In genomic region chr5:10332301-10332700, GRCh38 we compare ENCODE assay signal across 15 cellular contexts. TPM values are rescaled to one million over a fixed set of nuclear protein-coding genes. Genes with fewer than 3 reads are reported as not detected.
DNase-seq lines count a peak whose midpoint lies in the region; ATAC-seq and TF ChIP-seq lines count a peak whose summit lies in the region.
"Had no signal": no experiment of that assay in that cellular context is flagged by ENCODE, and none has a peak within 500 bp of the region (broad histone marks: within the 10 kb centered on the region; RNA-seq: fewer than 3 reads in every experiment).

No MANE protein-coding gene starts in this region.

- intact Hi-C loops in MCF 10A (cut with micrococcal nuclease) (no loop called here), mammary epithelial cell (cut with micrococcal nuclease) (no loop called here)

- H3K79me2 ChIP-seq in mammary epithelial cell (ENCODE audit: insufficient read depth, low read length), result no peaks in the 10 kb centered on the region

- H3K9me3 ChIP-seq in mammary epithelial cell (replicated peaks; ENCODE audit: insufficient read depth, low read length) (no peaks in the 10 kb centered on the region), liver (ENCODE audit: control insufficient read depth in 4 of 4, low read length in 3 of 4) (no peaks in the 10 kb centered on the region)
- H3K9me3 ChIP-seq: HAP-1, suprapubic skin had no signal

- TF ChIP-seq CTCF in MCF 10A (IDR thresholded peaks at IDR 0.05; ENCODE audit: unreplicated experiment) (no peak), mammary epithelial cell (conservative IDR thresholded peaks at IDR 0.05 in 1 of 2, IDR thresholded peaks at IDR 0.05 in 1 of 2; ENCODE audit: extremely low read depth in 1 of 2, insufficient read depth in 1 of 2, low read depth in 1 of 2, low read length in 2 of 2) (no peak), liver (IDR thresholded peaks at IDR 0.05; ENCODE audit: low read depth, low read length, missing input control) (no peak)

- CTCF ChIA-PET in MCF 10A (lab: Yijun Ruan, JAX) (interaction anchor here (0.6 kb wide), 2 partner anchors 155 to 196 kb away, joined by 3 read pairs; no protein-coding TSS in a partner anchor), mammary epithelial cell (lab: Charles Lee; ENCODE audit: low non-redundant PET) (no interaction called here)
- CTCF ChIA-PET in activated CD8-positive, alpha-beta memory T cell treated with anti-CD3 and anti-CD28 coated beads, Interleukin-2, amount 10 ng/mL, durations not matched to agents 7 days and 5 days (lab: Charles Lee), result no interaction called here

- H3K9ac ChIP-seq in mammary epithelial cell (ENCODE audit: insufficient read depth, low read length) (no peak overlapping the region), liver (ENCODE audit: low read depth in 1 of 2, low read length in 2 of 2) (peak overlapping the region; percentile 1 to 6)

- H3K4me3 Mint-ChIP-seq in MCF 10A (ENCODE audit: unreplicated experiment), result peak overlapping the region; percentile 35
- no peak overlapping the region for H3K4me3 Mint-ChIP-seq in activated CD8-positive, alpha-beta memory T cell treated with anti-CD3 and anti-CD28 coated beads, Interleukin-2, amount 10 ng/mL, durations not matched to agents 7 days and 5 days
- H3K4me3 Mint-ChIP-seq: activated T-helper 1 cell treated with anti-CD3 and anti-CD28 coated beads, Interleukin-12 subunit alpha, Interleukin-12 subunit beta, Interleukin-2, Interleukin-4 antibody, amounts not matched to agents 30 ng/mL and 10 ng/mL and 1 ng/mL, durations not matched to agents 14 hours and 24 hours and 36 hours had no signal

- dilution Hi-C loops in mammary epithelial cell (cut with HindIII; ENCODE audit: low sequenced_read_pairs), result no loop called here

- DNase-seq in MCF 10A (ENCODE audit: unreplicated experiment), result no peak
- no peak for DNase-seq in mammary epithelial cell
- DNase-seq in activated CD8-positive, alpha-beta memory T cell treated with anti-CD3 and anti-CD28 coated beads, Interleukin-2, amount 10 ng/mL, durations not matched to agents 7 days and 5 days, result peak; percentile 35
- DNase-seq in stimulated activated naive CD8-positive, alpha-beta T cell treated with anti-CD3 and anti-CD28 coated beads, Interleukin-15, Interleukin-2, amounts not matched to agents 100 U/mL and 50 U/mL, for 24 hours, result no peak
- DNase-seq in GF-D8 (lab: John Stamatoyannopoulos, UW), result no peak
- DNase-seq: activated CD4-positive, alpha-beta T cell treated with anti-CD3 and anti-CD28 coated beads for 1 hour; NCI-H2107; NK-92 treated with Interleukin-12 subunit alpha and Interleukin-12 subunit beta, amount 100 ng/mL, for 24 hours; T-helper 2 cell had no signal

- no peak overlapping the region for H3K4me3 ChIP-seq in mammary epithelial cell (replicated peaks in 1 of 3; ENCODE audit: insufficient read depth in 1 of 3, low read depth in 2 of 3, low read length in 3 of 3)
- no peak overlapping the region for H3K4me3 ChIP-seq in liver (ENCODE audit: low read depth in 1 of 3, low read length in 3 of 3)
- H3K4me3 ChIP-seq: HAP-1 had no signal

- H3K27me3 Mint-ChIP-seq in MCF 10A (ENCODE audit: insufficient read depth, unreplicated experiment), result no peaks in the 10 kb centered on the region
- peaks cover 57% of the 10 kb centered on the region for H3K27me3 Mint-ChIP-seq in activated CD8-positive, alpha-beta memory T cell treated with anti-CD3 and anti-CD28 coated beads, Interleukin-2, amount 10 ng/mL, durations not matched to agents 7 days and 5 days

- TF ChIP-seq RAD21 in liver (IDR thresholded peaks at IDR 0.05), result no peak

- H3K36me3 ChIP-seq in mammary epithelial cell (ENCODE audit: insufficient read depth, low read length) (no peaks in the 10 kb centered on the region), liver (ENCODE audit: control insufficient read depth in 4 of 4, insufficient read depth in 3 of 4, low read depth in 1 of 4, low read length in 3 of 4) (no peaks in the 10 kb centered on the region)
- H3K36me3 ChIP-seq: HAP-1, suprapubic skin had no signal

- BruUV-seq in MCF 10A (replicated peaks; lab: Mats Ljungman, UMichigan) (no TSS peak), mammary epithelial cell (replicated peaks; lab: Mats Ljungman, UMichigan) (no TSS peak)

- 90% methylated on average over 5 of the region's 5 CpGs for WGBS in mammary epithelial cell (ENCODE audit: low coverage, missing lambda C conversion rate)
- WGBS in liver, result 92% methylated on average over 5 of the region's 5 CpGs

- H3K4me2 ChIP-seq in mammary epithelial cell (ENCODE audit: insufficient read depth, low read depth, low read length), result no peak overlapping the region

- POLR2A ChIA-PET in MCF 10A (lab: Yijun Ruan, JAX), result no interaction called here

- peaks cover 32% of the 10 kb centered on the region for H3K4me1 ChIP-seq in mammary epithelial cell (ENCODE audit: insufficient read depth, low read length)
- peaks cover 13 to 56% (median 41%) of the 10 kb centered on the region in 4 donors for H3K4me1 ChIP-seq in liver (ENCODE audit: control insufficient read depth in 4 of 4, insufficient read depth in 4 of 4, low read length in 3 of 4)
- H3K4me1 ChIP-seq: HAP-1 had no signal

- H3K4me1 Mint-ChIP-seq in MCF 10A (ENCODE audit: insufficient read depth, unreplicated experiment), result peaks cover 33% of the 10 kb centered on the region
- peaks cover 17% of the 10 kb centered on the region for H3K4me1 Mint-ChIP-seq in activated CD8-positive, alpha-beta memory T cell treated with anti-CD3 and anti-CD28 coated beads, Interleukin-2, amount 10 ng/mL, durations not matched to agents 7 days and 5 days

- no peaks in the 10 kb centered on the region for H3K9me3 Mint-ChIP-seq in MCF 10A (ENCODE audit: unreplicated experiment)
- H3K9me3 Mint-ChIP-seq in activated CD8-positive, alpha-beta memory T cell treated with anti-CD3 and anti-CD28 coated beads, Interleukin-2, amount 10 ng/mL, durations not matched to agents 7 days and 5 days (ENCODE audit: low read depth), result no peaks in the 10 kb centered on the region
- H3K9me3 Mint-ChIP-seq: activated T-helper 1 cell treated with anti-CD3 and anti-CD28 coated beads, Interleukin-12 subunit alpha, Interleukin-12 subunit beta, Interleukin-2, Interleukin-4 antibody, amounts not matched to agents 30 ng/mL and 10 ng/mL and 1 ng/mL, durations not matched to agents 14 hours and 24 hours and 36 hours had no signal

- H3K27me3 ChIP-seq in mammary epithelial cell (ENCODE audit: insufficient read depth, low read length) (no peaks in the 10 kb centered on the region), liver (ENCODE audit: control insufficient read depth in 4 of 4, insufficient read depth in 4 of 4, low read length in 3 of 4) (no peaks in the 10 kb centered on the region)

- H2AFZ ChIP-seq in mammary epithelial cell (ENCODE audit: low read depth, low read length), result no peak overlapping the region

- no peak overlapping the region for H3K27ac ChIP-seq in mammary epithelial cell (ENCODE audit: insufficient read depth, low read depth, low read length)
- peak overlapping the region; percentile 87 to 92 for H3K27ac ChIP-seq in liver (ENCODE audit: low read depth in 1 of 2, low read length in 2 of 2)
- H3K27ac ChIP-seq: suprapubic skin had no signal

- no peaks in the 10 kb centered on the region for H3K36me3 Mint-ChIP-seq in MCF 10A (ENCODE audit: insufficient read depth, unreplicated experiment)
- no peaks in the 10 kb centered on the region for H3K36me3 Mint-ChIP-seq in activated CD8-positive, alpha-beta memory T cell treated with anti-CD3 and anti-CD28 coated beads, Interleukin-2, amount 10 ng/mL, durations not matched to agents 7 days and 5 days

- H3K27ac Mint-ChIP-seq in MCF 10A (ENCODE audit: low read depth, unreplicated experiment), result no peak overlapping the region
- no peak overlapping the region for H3K27ac Mint-ChIP-seq in activated CD8-positive, alpha-beta memory T cell treated with anti-CD3 and anti-CD28 coated beads, Interleukin-2, amount 10 ng/mL, durations not matched to agents 7 days and 5 days
- H3K27ac Mint-ChIP-seq: activated T-helper 1 cell treated with anti-CD3 and anti-CD28 coated beads, Interleukin-12 subunit alpha, Interleukin-12 subunit beta, Interleukin-2, Interleukin-4 antibody, amounts not matched to agents 30 ng/mL and 10 ng/mL and 1 ng/mL, durations not matched to agents 14 hours and 24 hours and 36 hours had no signal

- ATAC-seq in activated CD8-positive, alpha-beta memory T cell treated with anti-CD3 and anti-CD28 coated beads, Interleukin-2, amount 10 ng/mL, durations not matched to agents 7 days and 5 days, result no peak
- peak; percentile 72 for ATAC-seq in stimulated activated naive CD8-positive, alpha-beta T cell treated with anti-CD3 and anti-CD28 coated beads, Interleukin-15, Interleukin-2, amounts not matched to agents 100 U/mL and 50 U/mL, for 24 hours
- ATAC-seq in HG03457 (IDR thresholded peaks at IDR 0.05; ENCODE audit: unreplicated experiment) (no peak), SK-N-SH treated with all-trans-retinoic acid at 6 μM for 48 hours (no peak)

- in situ Hi-C loops in mammary epithelial cell (cut with MboI; ENCODE audit: low sequenced_read_pairs in 2 of 2), result no loop called here

- H4K20me1 ChIP-seq in mammary epithelial cell (ENCODE audit: insufficient read depth, low read length), result no peaks in the 10 kb centered on the region

TF ChIP-seq in liver, 16 proteins besides CTCF, POLR2A, EP300 and RAD21 (continues in another document):
- no peak for TF ChIP-seq JUND (IDR thresholded peaks at IDR 0.05)
- no peak for TF ChIP-seq FOXA2 (IDR thresholded peaks at IDR 0.05)
- TF ChIP-seq ATF3 (IDR thresholded peaks at IDR 0.05), result no peak

TF ChIP-seq in SK-N-SH treated with all-trans-retinoic acid at 6 μM for 48 hours, 23 proteins besides CTCF, POLR2A, EP300 and RAD21 (continues in another document):
- no peak for TF ChIP-seq ISL1 (CRISPR knock-in tag; IDR thresholded peaks at IDR 0.05)

RNA-seq across cellular contexts. Expression of gene MARCHF6, which starts 21.2 kb away (rescaled TPM):
- 118 and 131 TPM in 2 replicates for total RNA-seq in MCF 10A (2022)
- total RNA-seq in mammary epithelial cell, result 100 to 1,000 TPM in 1 of 2 donors, 10 to 100 TPM in 1; 91.0 to 110 TPM
- 95.3 TPM for polyA plus RNA-seq in mammary epithelial cell
- 123 TPM for polyA minus RNA-seq in mammary epithelial cell
- 10 to 100 TPM; 88.5 to 89.9 TPM for total RNA-seq in activated CD8-positive, alpha-beta memory T cell treated with anti-CD3 and anti-CD28 coated beads, Interleukin-2, amount 10 ng/mL, durations not matched to agents 7 days and 5 days
- 10 to 100 TPM; 64.8 to 77.7 TPM for total RNA-seq in liver
- 10 to 100 TPM; 20.6 to 60.1 TPM for polyA plus RNA-seq in liver

RNA-seq across cellular contexts. Expression of gene CMBL, which starts 24.6 kb away (rescaled TPM):
- total RNA-seq in MCF 10A (2022) (17.6 and 24.9 TPM in 2 replicates), mammary epithelial cell (10 to 100 TPM in 1 of 2 donors, 1 to 10 TPM in 1; 2.5 to 17.3 TPM), liver (10 to 100 TPM in 1 of 2 donors, 1 to 10 TPM in 1; 6.8 to 33.7 TPM)
- polyA plus RNA-seq in mammary epithelial cell (28.8 TPM), liver (10 to 100 TPM; 49.8 to 56.1 TPM)
- polyA minus RNA-seq in mammary epithelial cell, result 37.3 TPM
- 1 to 10 TPM; 2.7 to 3.2 TPM for total RNA-seq in activated CD8-positive, alpha-beta memory T cell treated with anti-CD3 and anti-CD28 coated beads, Interleukin-2, amount 10 ng/mL, durations not matched to agents 7 days and 5 days
